15 cellular contexts compared by ENCODE assay signal in genomic region chr12:34394211-34395055, GRCh38.
DNase-seq lines count a peak whose midpoint lies in the region; ATAC-seq, FAIRE-seq and TF ChIP-seq lines count a peak whose summit lies in the region.
"Had no signal": no experiment of that assay in that cellular context is flagged by ENCODE, and none has a peak within 500 bp of the region (broad histone marks: within the 10 kb centered on the region; RNA-seq: fewer than 3 reads in every experiment).

No MANE protein-coding gene starts in this region.

- no peaks in the 10 kb centered on the region for H4K20me1 ChIP-seq in HepG2 (ENCODE audit: insufficient read depth, low read length)

- H3K79me2 ChIP-seq in HepG2 (ENCODE audit: insufficient read depth, low read length), result no peaks in the 10 kb centered on the region

- peak; percentile 7 to 35 (median 27) for DNase-seq in right lobe of liver
- DNase-seq in HepG2 (ENCODE audit: low spot score), result no peak
- peak; percentile 6 for DNase-seq in left cardiac atrium
- DNase-seq in posterior cingulate gyrus, result peak in 9 of 10 donors; percentile 2 to 80 (median 10)
- no peak for DNase-seq in SKM-1 treated with dmso at 0.1 percent for 144 hours (lab: John Stamatoyannopoulos, UW; ENCODE audit: unreplicated experiment)
- no peak for DNase-seq in GOT3 (lab: John Stamatoyannopoulos, UW)
- no peak for DNase-seq in stimulated activated CD4-positive, alpha-beta T cell treated with anti-CD3 and anti-CD28 coated beads, Interleukin-15, amount 100 ng/mL, for 24 hours
- DNase-seq: activated CD4-positive, alpha-beta T cell treated with anti-CD3 and anti-CD28 coated beads, Interleukin-2, amount 50 U/mL, for 1 hour; kidney glomerular epithelial cell; NCI-H1694; NCI-H524 treated with DMSO at 0.1 percent for 48 hours had no signal

- WGBS in right lobe of liver (ENCODE audit: insufficient coverage, low coverage, low lambda C conversion rate, missing lambda C conversion rate), result 40% methylated on average over 16 of the region's 29 CpGs
- WGBS in HepG2 (ENCODE audit: low lambda C conversion rate), result 0% methylated on average over 11 of the region's 29 CpGs

- in situ Hi-C loops in HepG2 (cut with HindIII; ENCODE audit: extremely low pct_ligation_motif_present, low pct_unique_long_range_greater_than_20kb), result no loop called here

- TF ChIP-seq POLR2A in right lobe of liver (IDR thresholded peaks at IDR 0.05) (no peak), HepG2 (IDR thresholded peaks at IDR 0.05; ENCODE audit: insufficient read depth in 1 of 2, low read depth in 2 of 2, low read length in 2 of 2) (no peak)

- CTCF ChIA-PET in HepG2 (lab: Yijun Ruan, JAX; ENCODE audit: low intra/inter-chr PET ratio, low total read pairs), result no interaction called here

- no peaks in the 10 kb centered on the region for H3K27me3 ChIP-seq in right lobe of liver
- H3K27me3 ChIP-seq in HepG2 (ENCODE audit: control insufficient read depth in 1 of 2, insufficient read depth in 2 of 2, low read length in 2 of 2), result peaks cover 1 to 15% of the 10 kb centered on the region in 2 experiments; a peak in 4 of 5 replicates

- FAIRE-seq in HepG2 (lab: Jason Lieb, UNC), result no peak
- FAIRE-seq: bronchial epithelial cell had no signal

- H3K36me3 ChIP-seq in right lobe of liver, result no peaks in the 10 kb centered on the region
- H3K36me3 ChIP-seq in HepG2 (replicated peaks in 1 of 2; ENCODE audit: control insufficient read depth in 1 of 2, insufficient read depth in 2 of 2, low read length in 2 of 2), result no peaks in the 10 kb centered on the region
- H3K36me3 ChIP-seq: HAP-1 had no signal

- H3K4me3 ChIP-seq in right lobe of liver (no peak overlapping the region), HepG2 (replicated peaks in 1 of 3; ENCODE audit: insufficient read depth in 1 of 3, low read depth in 2 of 3, low read length in 3 of 3) (no peak overlapping the region)
- H3K4me3 ChIP-seq: HAP-1, smooth muscle cell had no signal

- intact Hi-C loops in right lobe of liver (cut with DNase I), result no loop called here
- intact Hi-C loops in HepG2 (cut with micrococcal nuclease; ENCODE audit: unreplicated experiment), result no loop called here
- intact Hi-C loops in left cardiac atrium (cut with DNase I), result no loop called here
- intact Hi-C loops in posterior cingulate gyrus (cut with DNase I), result no loop called here

- H3K4me1 ChIP-seq in right lobe of liver (no peaks in the 10 kb centered on the region), HepG2 (ENCODE audit: insufficient read depth, low read length) (no peaks in the 10 kb centered on the region)
- H3K4me1 ChIP-seq: HAP-1 had no signal

- H3K4me2 ChIP-seq in HepG2 (ENCODE audit: low read depth, low read length), result no peak overlapping the region
- H3K4me2 ChIP-seq: smooth muscle cell had no signal

- H2AFZ ChIP-seq in HepG2 (ENCODE audit: low read length), result no peak overlapping the region

- no peak overlapping the region for H3K9ac ChIP-seq in HepG2 (ENCODE audit: insufficient read depth, low read depth, low read length)

- POLR2A ChIA-PET in HepG2 (lab: Yijun Ruan, JAX), result no interaction called here

- TF ChIP-seq EP300 in HepG2 (IDR thresholded peaks at IDR 0.05; ENCODE audit: low read depth in 2 of 2, low read length in 2 of 2), result no peak
- TF ChIP-seq EP300 in HepG2 (CRISPR knock-in tag; IDR thresholded peaks at IDR 0.05; ENCODE audit: borderline replicate concordance), result no peak

- TF ChIP-seq RAD21 in HepG2 (CRISPR knock-in tag; IDR thresholded peaks at IDR 0.05), result no peak

- H3K27ac ChIP-seq in right lobe of liver (no peak overlapping the region), HepG2 (ENCODE audit: extremely low read length, insufficient read depth, low read length) (no peak overlapping the region)

- BruUV-seq in HepG2 (replicated peaks; lab: Mats Ljungman, UMichigan), result no TSS peak

- H3K9me3 ChIP-seq in right lobe of liver (no peaks in the 10 kb centered on the region), HepG2 (ENCODE audit: low read length) (no peaks in the 10 kb centered on the region)
- H3K9me3 ChIP-seq: HAP-1 had no signal

- ATAC-seq in right lobe of liver (no peak), HepG2 (no peak), left cardiac atrium (no peak), GM19324 (IDR thresholded peaks at IDR 0.05; ENCODE audit: low FRiP score, unreplicated experiment) (no peak)

- no peak for TF ChIP-seq CTCF in right lobe of liver (IDR thresholded peaks at IDR 0.05)
- TF ChIP-seq CTCF in HepG2 (CRISPR knock-in tag; IDR thresholded peaks at IDR 0.05), result no peak

TF ChIP-seq in HepG2, 621 proteins besides CTCF, POLR2A, EP300 and RAD21:
- TF ChIP-seq SATB2 (CRISPR knock-in tag; IDR thresholded peaks at IDR 0.05), result no peak
- no peak for TF ChIP-seq CENPX (CRISPR knock-in tag; IDR thresholded peaks at IDR 0.05)
- no peak for TF ChIP-seq TAF1 (CRISPR knock-in tag; IDR thresholded peaks at IDR 0.05)
- TF ChIP-seq ZNF382 (CRISPR knock-in tag; IDR thresholded peaks at IDR 0.05; ENCODE audit: borderline replicate concordance), result no peak
- TF ChIP-seq ZNF253 (CRISPR knock-in tag; IDR thresholded peaks at IDR 0.05; ENCODE audit: borderline replicate concordance), result no peak
- TF ChIP-seq HNRNPK (IDR thresholded peaks at IDR 0.05; ENCODE audit: low read depth, low read length, poor library complexity, severe bottlenecking), result no peak
- TF ChIP-seq ZNF605 (CRISPR knock-in tag; IDR thresholded peaks at IDR 0.05), result no peak
- TF ChIP-seq ZNF607 (CRISPR knock-in tag; IDR thresholded peaks at IDR 0.05; ENCODE audit: borderline replicate concordance), result no peak
- TF ChIP-seq DMAP1 (CRISPR knock-in tag; IDR thresholded peaks at IDR 0.05), result no peak
- TF ChIP-seq IKZF5 (CRISPR knock-in tag; IDR thresholded peaks at IDR 0.05), result no peak
- no peak for TF ChIP-seq ZNF747 (CRISPR knock-in tag; IDR thresholded peaks at IDR 0.05; ENCODE audit: borderline replicate concordance)
- TF ChIP-seq BCL6 (CRISPR knock-in tag; IDR thresholded peaks at IDR 0.05), result no peak
TF ChIP-seq in HepG2: peak in this region for 0.

Comparison
In these comparisons a context has a peak if more than half of its experiments do, and no peak if none do; other contexts are left out.
1. DNase-seq: peak in right lobe of liver (3 of 3), left cardiac atrium (single experiment) and posterior cingulate gyrus (9 of 10); none in HepG2 (single experiment), SKM-1 treated with dmso at 0.1 percent for 144 hours (single experiment), GOT3 (single experiment) and stimulated activated CD4-positive, alpha-beta T cell treated with anti-CD3 and anti-CD28 coated beads, Interleukin-15, amount 100 ng/mL, for 24 hours (single experiment).